Comparison of ENCODE assay signal across 14 cellular contexts in the genomic region with DNA sequence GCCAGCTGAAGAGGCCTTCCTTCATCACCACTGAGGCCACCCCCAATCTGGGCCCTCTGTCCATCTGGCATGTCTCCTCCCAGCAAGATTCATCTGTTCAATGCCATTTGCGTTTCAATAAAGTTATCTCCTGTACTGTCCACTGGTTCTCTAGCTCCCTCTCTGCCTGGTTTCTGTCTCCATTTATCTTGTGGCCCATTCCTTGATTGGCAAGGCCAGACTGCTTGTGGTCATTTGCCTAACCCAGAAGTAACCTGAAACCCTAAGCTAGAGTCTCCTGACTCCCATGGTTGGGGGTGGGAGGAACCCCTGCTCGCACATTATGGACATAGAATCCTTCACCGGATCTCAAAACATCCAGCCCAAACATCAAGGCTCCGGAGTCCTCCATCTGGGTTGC. TPM values are rescaled to one million over a fixed set of nuclear protein-coding genes. Genes with fewer than 3 reads are reported as not detected.
DNase-seq lines count a peak whose midpoint lies in the region; ATAC-seq lines count a peak whose summit lies in the region.
"Had no signal": no experiment of that assay in that cellular context is flagged by ENCODE, and none has a peak within 500 bp of the region (broad histone marks: within the 10 kb centered on the region; RNA-seq: fewer than 3 reads in every experiment).

No MANE protein-coding gene starts in this region.

- no peak overlapping the region for H3K9ac ChIP-seq in neuronal stem cell (ENCODE audit: low read depth, low read length, poor library complexity)

- peaks cover 9 to 10% of the 10 kb centered on the region in 2 donors for H3K4me1 ChIP-seq in neuronal stem cell (ENCODE audit: control insufficient read depth in 2 of 2, insufficient read depth in 1 of 2, low read depth in 1 of 2, low read length in 2 of 2)

- no peak overlapping the region for H3K14ac ChIP-seq in neuronal stem cell (ENCODE audit: low read length)

- H3K36me3 ChIP-seq in H7 (replicated peaks; ENCODE audit: control insufficient read depth, insufficient read depth, low read length) (no peaks in the 10 kb centered on the region), neuronal stem cell (replicated peaks in 1 of 2; ENCODE audit: control insufficient read depth in 2 of 2, insufficient read depth in 2 of 2, low read length in 2 of 2) (peaks cover 10 to 37% of the 10 kb centered on the region in 2 donors)

- H2BK12ac ChIP-seq in neuronal stem cell (ENCODE audit: low read length): no peak overlapping the region

- H2BK120ac ChIP-seq in neuronal stem cell (ENCODE audit: low read depth, low read length): no peak overlapping the region

- no peak overlapping the region for H3K23ac ChIP-seq in neuronal stem cell (ENCODE audit: low read depth, low read length, poor library complexity)

- H3K79me1 ChIP-seq in neuronal stem cell (ENCODE audit: low read depth, low read length): peaks cover 4% of the 10 kb centered on the region

- no CpG with 5 or more reads among the region's 4 CpGs for WGBS in neuronal stem cell (ENCODE audit: extremely low coverage in 2 of 2, insufficient read length in 2 of 2, insufficient replicate concordance in 1 of 2), 2 donors

- DNase-seq in H7: peak; percentile 56
- peak; percentile 20 for DNase-seq in SK-N-DZ (ENCODE audit: low spot score)
- DNase-seq in fibroblast of gingiva (ENCODE audit: low read depth): peak; percentile 66
- peak; percentile 24 for DNase-seq in neuronal stem cell (ENCODE audit: low spot score)
- no peak for DNase-seq in COLO668 (lab: John Stamatoyannopoulos, UW; ENCODE audit: unreplicated experiment)
- DNase-seq in NCI-H2171 treated with DMSO at 0.1 percent for 48 hours (lab: John Stamatoyannopoulos, UW): no peak
- no peak for DNase-seq in stimulated activated CD4-positive, alpha-beta T cell treated with anti-CD3 and anti-CD28 coated beads, Interleukin-4, amount 100 ng/mL, for 24 hours
- DNase-seq: activated CD4-positive, alpha-beta T cell treated with anti-CD3 and anti-CD28 coated beads for 1 hour; CD8-positive, alpha-beta T cell; kidney; NCI-H1048 had no signal

- H3K27me3 ChIP-seq in H7 (ENCODE audit: control insufficient read depth, insufficient read depth, low read length): no peaks in the 10 kb centered on the region
- no peaks in the 10 kb centered on the region for H3K27me3 ChIP-seq in neuronal stem cell (ENCODE audit: control insufficient read depth in 3 of 3, insufficient read depth in 3 of 3, low read depth in 1 of 3, low read length in 3 of 3)
- H3K27me3 ChIP-seq: gastroesophageal sphincter had no signal

- H4K91ac ChIP-seq in neuronal stem cell (ENCODE audit: low read depth, low read length, poor library complexity): no peak overlapping the region

- peak overlapping the region; percentile 5 for H3K27ac ChIP-seq in neuronal stem cell (replicated peaks; ENCODE audit: low read length)
- H3K27ac ChIP-seq: gastroesophageal sphincter had no signal

- H2BK15ac ChIP-seq in neuronal stem cell (ENCODE audit: low read length): no peak overlapping the region

- no peak overlapping the region for H2AFZ ChIP-seq in neuronal stem cell (ENCODE audit: low read length)

- H2AK5ac ChIP-seq in neuronal stem cell (ENCODE audit: low read depth, low read length): no peak overlapping the region

- H2BK5ac ChIP-seq in neuronal stem cell (ENCODE audit: low read length): no peak overlapping the region

- no peak overlapping the region for H3K4me2 ChIP-seq in neuronal stem cell (ENCODE audit: insufficient read depth, low read length, poor library complexity, severe bottlenecking)

- H3K18ac ChIP-seq in neuronal stem cell (ENCODE audit: low read length): no peak overlapping the region

- H4K8ac ChIP-seq in neuronal stem cell (ENCODE audit: low read depth, low read length): no peak overlapping the region

- H3K4me3 ChIP-seq in H7 (ENCODE audit: insufficient read depth, low read depth, low read length) (no peak overlapping the region), neuronal stem cell (ENCODE audit: low read length in 2 of 2) (no peak overlapping the region)
- H3K4me3 ChIP-seq: gastroesophageal sphincter had no signal

- ATAC-seq in GM18861 (IDR thresholded peaks at IDR 0.05; ENCODE audit: unreplicated experiment): no peak
- ATAC-seq: CD8-positive, alpha-beta T cell; gastroesophageal sphincter; sciatic nerve had no signal

- no peak overlapping the region for H3K4ac ChIP-seq in neuronal stem cell (ENCODE audit: low read length)

- H3K9me3 ChIP-seq in neuronal stem cell (replicated peaks in 1 of 2; ENCODE audit: control insufficient read depth in 2 of 2, insufficient read depth in 1 of 2, low read depth in 1 of 2, low read length in 2 of 2): no peaks in the 10 kb centered on the region
- H3K9me3 ChIP-seq: gastroesophageal sphincter had no signal

RNA-seq across cellular contexts. Expression of a gene that starts 2.1 kb away (rescaled TPM):
- total RNA-seq in H7 (2014; rRNA removed; shearing (Covaris generic)): 55.8 and 57.6 TPM in 2 replicates
- polyA plus RNA-seq in SK-N-DZ (2014; cell fraction: cytosol; rRNA removed): 37.2 and 48.1 TPM in 2 replicates
- 31.9 and 41.7 TPM in 2 replicates for polyA plus RNA-seq in SK-N-DZ (2014; cell fraction: nucleus; rRNA removed)
- polyA plus RNA-seq in neuronal stem cell (2013, experiment 1 of 2): 67.4 TPM
- 68.8 TPM for polyA plus RNA-seq in neuronal stem cell (2013, experiment 2 of 2)

Comparison
In these comparisons a context has a peak if more than half of its experiments do, and no peak if none do; other contexts are left out.
1. DNase-seq: peak in H7 (single experiment), SK-N-DZ (single experiment), fibroblast of gingiva (single experiment) and neuronal stem cell (single experiment); none in COLO668 (single experiment), NCI-H2171 treated with DMSO at 0.1 percent for 48 hours (single experiment) and stimulated activated CD4-positive, alpha-beta T cell treated with anti-CD3 and anti-CD28 coated beads, Interleukin-4, amount 100 ng/mL, for 24 hours (single experiment).